In the genomic region with DNA sequence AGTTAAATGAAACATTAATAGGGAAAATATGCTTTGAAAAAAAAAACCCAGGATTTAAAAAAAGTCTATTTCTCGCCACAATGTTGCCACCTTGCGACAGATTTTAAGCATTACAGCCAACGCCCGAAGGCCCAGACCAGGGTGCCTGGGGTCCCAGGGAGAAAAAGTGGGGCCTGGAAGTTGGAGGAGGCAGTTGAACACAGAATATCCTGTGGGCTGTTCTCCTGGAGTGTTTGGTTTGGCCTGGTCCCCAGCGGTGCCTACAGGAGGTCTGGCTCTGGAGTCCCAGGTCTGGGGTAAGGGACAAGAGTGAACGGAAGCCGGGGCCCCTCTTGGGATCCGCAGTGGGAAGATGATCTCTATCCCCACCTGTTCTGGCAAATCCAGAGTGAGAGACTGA, we compare ENCODE assay signal across 8 cellular contexts. TPM values are rescaled to one million over a fixed set of nuclear protein-coding genes. Genes with fewer than 3 reads are reported as not detected.
DNase-seq lines count a peak whose midpoint lies in the region; ATAC-seq and TF ChIP-seq lines count a peak whose summit lies in the region.

No MANE protein-coding gene starts in this region.

- WGBS in thymus, result 36% methylated on average over 8 of the region's 8 CpGs

- H3K4me1 ChIP-seq in thymus (ENCODE audit: control insufficient read depth, insufficient read depth, low read length), result peaks cover 28% of the 10 kb centered on the region

- peaks cover 57% of the 10 kb centered on the region for H3K27me3 Mint-ChIP-seq in CD4-positive, alpha-beta T cell
- peaks cover 15% of the 10 kb centered on the region for H3K27me3 Mint-ChIP-seq in memory B cell

- no peaks in the 10 kb centered on the region for H3K9me3 ChIP-seq in CD4-positive, alpha-beta T cell (ENCODE audit: control insufficient read depth, low read length)
- no peaks in the 10 kb centered on the region for H3K9me3 ChIP-seq in thymus (ENCODE audit: control insufficient read depth)

- DNase-seq in CD4-positive, alpha-beta T cell, result peak in 9 of 10 experiments; percentile 34 to 56 (median 44)
- DNase-seq in HL-60 (ENCODE audit: low read depth in 1 of 2, low spot score in 1 of 2) (no peak), SW480 (ENCODE audit: low spot score) (peak; percentile 32), cardiac fibroblast (ENCODE audit: low read depth in 2 of 2) (peak; percentile 56 to 62), memory B cell (ENCODE audit: low spot score in 2 of 2) (peak in 1 of 2 donors; percentile 56)

- H3K27ac Mint-ChIP-seq in CD4-positive, alpha-beta T cell, result peak overlapping the region; percentile 83
- no peak overlapping the region for H3K27ac Mint-ChIP-seq in memory B cell

- POLR2A ChIA-PET in CD4-positive, alpha-beta T cell (lab: Charles Lee), result interaction anchor here (1.6 to 2.3 kb wide), 2 partner anchors 12 to 54 kb away, joined by 4 to 11 read pairs; no protein-coding TSS in a partner anchor

- CTCF ChIA-PET in CD4-positive, alpha-beta T cell (lab: Charles Lee), result interaction anchor here (0.7 to 3.2 kb wide), 6 partner anchors 8 to 379 kb away, joined by 3 to 16 read pairs (median 3); no protein-coding TSS in a partner anchor

- H3K4me1 Mint-ChIP-seq in CD4-positive, alpha-beta T cell (ENCODE audit: low read depth), result peaks cover 76% of the 10 kb centered on the region
- peaks cover 30% of the 10 kb centered on the region for H3K4me1 Mint-ChIP-seq in memory B cell

- intact Hi-C loops in CD4-positive, alpha-beta T cell (cut with DNase I, micrococcal nuclease), result loop anchor here (1.0 to 10.0 kb wide), 9 partner anchors 53 to 889 kb away; partner anchors contain the start of gene MAP2K5 (in 2 of the 2)

- H3K9me3 Mint-ChIP-seq in CD4-positive, alpha-beta T cell, result no peaks in the 10 kb centered on the region
- H3K9me3 Mint-ChIP-seq in memory B cell, result no peaks in the 10 kb centered on the region

- H3K36me3 ChIP-seq in thymus (ENCODE audit: control insufficient read depth, insufficient read depth), result no peaks in the 10 kb centered on the region

- TF ChIP-seq CTCF in CD4-positive, alpha-beta T cell (IDR thresholded peaks at IDR 0.05), result peak; percentile 95
- TF ChIP-seq CTCF in HL-60 (IDR thresholded peaks at IDR 0.05; ENCODE audit: insufficient read depth, low read length), result peak; percentile 54
- TF ChIP-seq CTCF in cardiac fibroblast (IDR thresholded peaks at IDR 0.05; ENCODE audit: low read depth, low read length), result peak; percentile 71

- peaks cover 48% of the 10 kb centered on the region for H3K27me3 ChIP-seq in CD4-positive, alpha-beta T cell (ENCODE audit: control insufficient read depth, insufficient read depth, low read length)
- H3K27me3 ChIP-seq in HL-60 (ENCODE audit: insufficient read depth, poor library complexity, severe bottlenecking) (no peaks in the 10 kb centered on the region), thymus (ENCODE audit: control insufficient read depth, insufficient read depth) (peaks cover 47% of the 10 kb centered on the region)

- H3K4me3 Mint-ChIP-seq in CD4-positive, alpha-beta T cell, result peak overlapping the region; percentile 77
- H3K4me3 Mint-ChIP-seq in memory B cell, result peak overlapping the region; percentile 28

- no peak for ATAC-seq in CD4-positive, alpha-beta T cell (ENCODE audit: poor library complexity)
- ATAC-seq in memory B cell (ENCODE audit: low read depth) (no peak), GM21528 (IDR thresholded peaks at IDR 0.05; ENCODE audit: low FRiP score, unreplicated experiment) (no peak), HG03432 (IDR thresholded peaks at IDR 0.05; ENCODE audit: unreplicated experiment) (no peak)

- H3K4me3 ChIP-seq in HL-60 (replicated peaks; ENCODE audit: insufficient read depth, low read length), result no peak overlapping the region
- peak overlapping the region in 1 of 2 donors; percentile 38 for H3K4me3 ChIP-seq in cardiac fibroblast (replicated peaks in 1 of 2; ENCODE audit: low read depth in 2 of 2, low read length in 2 of 2)
- peak overlapping the region; percentile 60 for H3K4me3 ChIP-seq in thymus (ENCODE audit: low read length)

- no peak overlapping the region for H3K27ac ChIP-seq in CD4-positive, alpha-beta T cell (ENCODE audit: low read depth, low read length)
- no peak overlapping the region for H3K27ac ChIP-seq in HL-60 (replicated peaks)
- H3K27ac ChIP-seq in thymus (ENCODE audit: low read depth), result no peak overlapping the region

- peaks cover 11% of the 10 kb centered on the region for H3K36me3 Mint-ChIP-seq in CD4-positive, alpha-beta T cell (ENCODE audit: low read depth)
- no peaks in the 10 kb centered on the region for H3K36me3 Mint-ChIP-seq in memory B cell

RNA-seq across cellular contexts. Expression of gene RNU6-1, which starts 3.4 kb away (rescaled TPM):
- total RNA-seq in CD4-positive, alpha-beta T cell, result not detected
- not detected for polyA plus RNA-seq in thymus

RNA-seq across cellular contexts. Expression of gene SKOR1, which starts 11.2 kb away (rescaled TPM):
- 1 to 10 TPM; 1.8 to 2.2 TPM for total RNA-seq in CD4-positive, alpha-beta T cell
- polyA plus RNA-seq in thymus, result 0.46 TPM

Comparison
In these comparisons a context has a peak if more than half of its experiments do, and no peak if none do; other contexts are left out.
1. DNase-seq: peak in CD4-positive, alpha-beta T cell (9 of 10), SW480 (single experiment) and cardiac fibroblast (2 of 2); none in HL-60 (0 of 2).
2. Peak in every context shown above with its lines, with median percentiles within 50 percentile points of each other: CTCF ChIP-seq.